1 cellular context compared by ENCODE assay signal in genomic region chr2:218756599-218757377, GRCh38.
TF ChIP-seq lines count a peak whose summit lies in the region.

No MANE protein-coding gene starts in this region.

TF ChIP-seq in H1, 55 proteins besides CTCF, POLR2A, EP300 and RAD21:
- TF ChIP-seq TEAD4 (IDR thresholded peaks at IDR 0.05; ENCODE audit: low read depth, low read length) (no peak), CHD1 (IDR thresholded peaks at IDR 0.05; ENCODE audit: low read depth, low read length) (no peak), RXRA (IDR thresholded peaks at IDR 0.05; ENCODE audit: insufficient read depth, low read depth, low read length) (no peak)
TF ChIP-seq in H1: peak in this region for 0.
